ENCODE assay signal across 1 cellular context in genomic region chr14:55605793-55606192, GRCh38.
TF ChIP-seq lines count a peak whose summit lies in the region.

No MANE protein-coding gene starts in this region.

TF ChIP-seq in H1, 55 proteins besides CTCF, POLR2A, EP300 and RAD21 (continued from another document):
- peak; percentile 92 for TF ChIP-seq CHD7 (IDR thresholded peaks at IDR 0.05; ENCODE audit: insufficient replicate concordance, low read length)
